In genomic region chr10:100826661-100826982, GRCh38 we compare ENCODE assay signal across 10 cellular contexts.
DNase-seq lines count a peak whose midpoint lies in the region; ATAC-seq, FAIRE-seq and TF ChIP-seq lines count a peak whose summit lies in the region.
"Had no signal": no experiment of that assay in that cellular context is flagged by ENCODE, and none has a peak within 500 bp of the region (broad histone marks: within the 10 kb centered on the region; RNA-seq: fewer than 3 reads in every experiment).

No MANE protein-coding gene starts in this region.

- no peaks in the 10 kb centered on the region for H3K36me3 Mint-ChIP-seq in Caco-2 (ENCODE audit: insufficient read depth, unreplicated experiment)
- H3K36me3 Mint-ChIP-seq in T-helper 17 cell (ENCODE audit: low read depth) = peaks cover 19% of the 10 kb centered on the region

- H3K18ac ChIP-seq in trophoblast cell (ENCODE audit: low read length) = no peak overlapping the region

- no peaks in the 10 kb centered on the region for H3K79me1 ChIP-seq in trophoblast cell (ENCODE audit: low read length)

- ATAC-seq in T-helper 17 cell (peak; percentile 37), GM19467 (IDR thresholded peaks at IDR 0.05; ENCODE audit: unreplicated experiment) (no peak)

- no peaks in the 10 kb centered on the region for H3K9me3 ChIP-seq in Caco-2
- H3K9me3 ChIP-seq in T-helper 17 cell (ENCODE audit: control insufficient read depth, low read length, poor library complexity, severe bottlenecking) = no peaks in the 10 kb centered on the region
- H3K9me3 ChIP-seq in right atrium auricular region = no peaks in the 10 kb centered on the region
- peaks cover 3% of the 10 kb centered on the region for H3K9me3 ChIP-seq in trophoblast cell (ENCODE audit: insufficient read depth, low read depth, low read length)
- H3K9me3 ChIP-seq in small intestine (ENCODE audit: control insufficient read depth, low read depth) = no peaks in the 10 kb centered on the region

- H3K27me3 Mint-ChIP-seq in Caco-2 (ENCODE audit: insufficient read depth, unreplicated experiment) = peaks cover 37% of the 10 kb centered on the region
- peaks cover 47% of the 10 kb centered on the region for H3K27me3 Mint-ChIP-seq in T-helper 17 cell

- H3K27ac Mint-ChIP-seq in Caco-2 (ENCODE audit: unreplicated experiment) (no peak overlapping the region), T-helper 17 cell (no peak overlapping the region)

- DNase-seq in Caco-2 (no peak), T-helper 17 cell (no peak), right atrium auricular region (ENCODE audit: low spot score) (no peak), trophoblast cell (no peak), small intestine (no peak), SW480 (ENCODE audit: low spot score) (no peak), SK-N-DZ (ENCODE audit: low spot score) (no peak)
- DNase-seq: NCI-H1436, T-helper 1 cell had no signal

- H4K91ac ChIP-seq in trophoblast cell (ENCODE audit: low read depth, low read length) = no peak overlapping the region

- H3K9ac ChIP-seq in trophoblast cell (ENCODE audit: low read length) = no peak overlapping the region

- no peaks in the 10 kb centered on the region for H3K36me3 ChIP-seq in Caco-2 (ENCODE audit: control insufficient read depth, insufficient read depth, low read length)
- no peaks in the 10 kb centered on the region for H3K36me3 ChIP-seq in right atrium auricular region
- no peaks in the 10 kb centered on the region for H3K36me3 ChIP-seq in trophoblast cell (ENCODE audit: control insufficient read depth in 1 of 2, insufficient read depth in 2 of 2, low read length in 2 of 2)
- H3K36me3 ChIP-seq in small intestine (ENCODE audit: control insufficient read depth in 2 of 2, insufficient read depth in 2 of 2, low read length in 2 of 2) = no peaks in the 10 kb centered on the region

- H3K4me3 ChIP-seq in Caco-2 (ENCODE audit: low read depth, low read length) (peak overlapping the region; percentile 77), right atrium auricular region (peak overlapping the region; percentile 3 to 45), trophoblast cell (ENCODE audit: low read depth, low read length) (no peak overlapping the region), small intestine (ENCODE audit: low read depth in 1 of 2, low read length in 2 of 2) (peak overlapping the region in 1 of 2 donors; percentile 48)

- peak overlapping the region; percentile 80 for H3K4me3 Mint-ChIP-seq in Caco-2 (ENCODE audit: unreplicated experiment)
- H3K4me3 Mint-ChIP-seq in T-helper 17 cell = peak overlapping the region; percentile 93

- H3K4me1 ChIP-seq in Caco-2 = peaks cover 10% of the 10 kb centered on the region; the same call in 1 of the 2 replicates
- H3K4me1 ChIP-seq in right atrium auricular region = peaks cover 0 to 38% of the 10 kb centered on the region in 2 donors
- peaks cover 0 to 9% of the 10 kb centered on the region in 2 experiments for H3K4me1 ChIP-seq in trophoblast cell (ENCODE audit: control insufficient read depth in 1 of 2, insufficient read depth in 2 of 2, low read length in 2 of 2)
- H3K4me1 ChIP-seq in small intestine (ENCODE audit: control insufficient read depth in 2 of 2, insufficient read depth in 1 of 2, low read depth in 1 of 2, low read length in 1 of 2) = peaks cover 0 to 7% of the 10 kb centered on the region in 2 donors

- intact Hi-C loops in Caco-2 (cut with micrococcal nuclease; ENCODE audit: unreplicated experiment) = loop anchor here (2.0 to 5.0 kb wide), 2 partner anchors 88 to 144 kb away; no protein-coding TSS in a partner anchor

- no peak overlapping the region for H2BK12ac ChIP-seq in trophoblast cell (ENCODE audit: low read length)

- H3K79me2 ChIP-seq in trophoblast cell (ENCODE audit: control insufficient read depth, insufficient read depth, low read length, poor library complexity) = no peaks in the 10 kb centered on the region

- POLR2A ChIA-PET in Caco-2 (lab: Charles Lee) = no interaction called here

- H2AFZ ChIP-seq in trophoblast cell (ENCODE audit: insufficient read depth, low read length, poor library complexity) = no peak overlapping the region

- no peak overlapping the region for H2BK5ac ChIP-seq in trophoblast cell (ENCODE audit: low read depth, low read length, poor library complexity)

- H3K14ac ChIP-seq in trophoblast cell (ENCODE audit: low read length) = no peak overlapping the region

- no peaks in the 10 kb centered on the region for H3K9me3 Mint-ChIP-seq in Caco-2 (ENCODE audit: unreplicated experiment)

- no TSS peak for BruUV-seq in Caco-2 (replicated peaks; lab: Mats Ljungman, UMichigan)

- H3K4me1 Mint-ChIP-seq in Caco-2 (ENCODE audit: low read depth, unreplicated experiment) (peaks cover 10% of the 10 kb centered on the region), T-helper 17 cell (peaks cover 33% of the 10 kb centered on the region)

- H3K27me3 ChIP-seq in Caco-2 (replicated peaks; ENCODE audit: control insufficient read depth, insufficient read depth, low read length) = peaks cover 5% of the 10 kb centered on the region; the same call in 1 of the 2 replicates
- H3K27me3 ChIP-seq in right atrium auricular region = peaks cover 47 to 59% of the 10 kb centered on the region in 2 donors
- H3K27me3 ChIP-seq in trophoblast cell (ENCODE audit: insufficient read depth, low read length) = peaks cover 79% of the 10 kb centered on the region
- peaks cover 13 to 65% of the 10 kb centered on the region in 2 donors for H3K27me3 ChIP-seq in small intestine (ENCODE audit: control insufficient read depth in 2 of 2, insufficient read depth in 2 of 2, low read length in 2 of 2)

- TF ChIP-seq CTCF in Caco-2 (IDR thresholded peaks at IDR 0.05; ENCODE audit: insufficient read depth in 1 of 2, low read depth in 1 of 2, low read length in 1 of 2, severe bottlenecking in 1 of 2, unreplicated experiment in 1 of 2) = no peak
- TF ChIP-seq CTCF in right atrium auricular region (IDR thresholded peaks at IDR 0.05) = no peak

- CTCF ChIA-PET in Caco-2 (lab: Charles Lee) = interaction anchor here (0.6 to 1.5 kb wide), 4 partner anchors 52 to 1398 kb away, joined by 4 to 5 read pairs (median 5); no protein-coding TSS in a partner anchor

- no peak overlapping the region for H2AK5ac ChIP-seq in trophoblast cell (ENCODE audit: low read length)

- H3K27ac ChIP-seq in right atrium auricular region = no peak overlapping the region
- H3K27ac ChIP-seq in trophoblast cell (ENCODE audit: low read depth, low read length) = no peak overlapping the region
- H3K27ac ChIP-seq in small intestine (ENCODE audit: low read depth in 1 of 2, low read length in 1 of 2) = no peak overlapping the region

- no CpG with 5 or more reads among the region's 41 CpGs for WGBS in trophoblast cell (ENCODE audit: extremely low coverage, insufficient coverage, insufficient read length)
- 1 to 5% (median 2%) methylated on average over 17 to 41 of the region's 41 CpGs for WGBS in small intestine, 3 donors

- no peak overlapping the region for H2BK120ac ChIP-seq in trophoblast cell (ENCODE audit: insufficient read depth, low read length, poor library complexity)

- no peak overlapping the region for H3K23ac ChIP-seq in trophoblast cell (ENCODE audit: low read length)

- peak overlapping the region; percentile 60 for H3K4me2 ChIP-seq in trophoblast cell (ENCODE audit: low read length)

- no peak for FAIRE-seq in small intestine (lab: Jason Lieb, UNC)

- H4K12ac ChIP-seq in trophoblast cell (ENCODE audit: low read depth, low read length) = no peak overlapping the region

- no peak overlapping the region for H3K4ac ChIP-seq in trophoblast cell (ENCODE audit: low read depth, low read length)

- H4K8ac ChIP-seq in trophoblast cell (ENCODE audit: low read depth, low read length) = no peak overlapping the region
